9 cellular contexts compared by ENCODE assay signal in the genomic region with DNA sequence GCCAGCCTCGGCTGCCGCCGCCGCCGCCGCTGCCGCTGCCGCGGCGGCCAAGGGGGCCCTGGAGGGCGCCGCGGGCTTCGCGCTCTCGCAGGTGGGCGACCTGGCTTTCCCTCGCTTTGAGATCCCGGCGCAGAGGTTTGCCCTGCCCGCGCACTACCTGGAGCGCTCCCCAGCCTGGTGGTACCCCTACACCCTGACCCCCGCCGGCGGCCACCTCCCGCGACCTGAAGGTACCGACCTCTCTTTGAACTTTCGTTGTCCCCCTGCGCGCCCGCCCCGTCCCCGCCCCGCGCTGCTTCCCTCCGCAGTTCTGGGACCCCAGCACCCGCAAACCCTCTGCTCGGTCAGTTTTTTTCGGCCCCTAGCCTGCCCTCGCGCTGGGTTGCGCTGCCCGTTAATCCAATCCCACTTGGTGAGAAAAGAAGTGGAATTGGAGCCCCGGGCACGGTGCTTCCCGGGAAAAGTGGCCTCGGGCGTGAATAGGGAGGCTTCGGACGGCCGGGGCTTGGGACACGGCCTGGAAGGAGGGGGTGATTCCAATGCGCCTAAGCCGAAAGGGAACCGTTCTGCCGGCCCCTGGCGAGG. TPM values are rescaled to one million over a fixed set of nuclear protein-coding genes. Genes with fewer than 3 reads are reported as not detected.
DNase-seq lines count a peak whose midpoint lies in the region; ATAC-seq and TF ChIP-seq lines count a peak whose summit lies in the region.
"Had no signal": no experiment of that assay in that cellular context is flagged by ENCODE, and none has a peak within 500 bp of the region (broad histone marks: within the 10 kb centered on the region; RNA-seq: fewer than 3 reads in every experiment).

No MANE protein-coding gene starts in this region.

- no peak overlapping the region for H3K27ac Mint-ChIP-seq in activated naive CD8-positive, alpha-beta T cell treated with anti-CD3 and anti-CD28 coated beads, Interleukin-2, amount 50 U/mL, for 24 hours
- no peak overlapping the region for H3K27ac Mint-ChIP-seq in neural crest cell (ENCODE audit: unreplicated experiment)

- H4K20me1 ChIP-seq in BLaER1 treated with 17β-estradiol and CSF1 and Interleukin-3, amounts not matched to agents 10 nM and 100 nM = peaks cover 0 to 84% (median 56%) of the 10 kb centered on the region in 11 experiments; a peak in 19 of 22 replicates

- no peaks in the 10 kb centered on the region for H3K36me3 Mint-ChIP-seq in activated naive CD8-positive, alpha-beta T cell treated with anti-CD3 and anti-CD28 coated beads, Interleukin-2, amount 50 U/mL, for 24 hours (ENCODE audit: low read depth)
- no peaks in the 10 kb centered on the region for H3K36me3 Mint-ChIP-seq in neural crest cell (ENCODE audit: low read depth)

- no peak for ATAC-seq in activated naive CD8-positive, alpha-beta T cell treated with anti-CD3 and anti-CD28 coated beads, Interleukin-2, amount 50 U/mL, for 24 hours
- ATAC-seq in HG03432 (IDR thresholded peaks at IDR 0.05; ENCODE audit: unreplicated experiment) (no peak), HG03196 (IDR thresholded peaks at IDR 0.05; ENCODE audit: unreplicated experiment) (no peak), HG03045 (IDR thresholded peaks at IDR 0.05; ENCODE audit: unreplicated experiment) (no peak), GM21367 (IDR thresholded peaks at IDR 0.05; ENCODE audit: unreplicated experiment) (no peak)
- ATAC-seq: sciatic nerve had no signal

- H3K27me3 ChIP-seq in BLaER1 treated with 17β-estradiol and CSF1 and Interleukin-3, amounts not matched to agents 10 nM and 100 nM = peaks cover 100% of the 10 kb centered on the region in 11 experiments

- in situ Hi-C loops in GM13976 (cut with MboI; ENCODE audit: low sequenced_read_pairs, unreplicated experiment) = no loop called here

- H3K9me3 ChIP-seq in BLaER1 treated with 17β-estradiol and CSF1 and Interleukin-3, amounts not matched to agents 10 nM and 100 nM (replicated peaks in 1 of 11) = peaks cover 0 to 24% (median 12%) of the 10 kb centered on the region in 11 experiments; a peak in 17 of 22 replicates

- peak overlapping the region; percentile 73 for H3K4me3 Mint-ChIP-seq in activated naive CD8-positive, alpha-beta T cell treated with anti-CD3 and anti-CD28 coated beads, Interleukin-2, amount 50 U/mL, for 24 hours
- H3K4me3 Mint-ChIP-seq in neural crest cell = peak overlapping the region; percentile 74

- H3K27me3 Mint-ChIP-seq in activated naive CD8-positive, alpha-beta T cell treated with anti-CD3 and anti-CD28 coated beads, Interleukin-2, amount 50 U/mL, for 24 hours = peaks cover 83% of the 10 kb centered on the region
- peaks cover 96% of the 10 kb centered on the region for H3K27me3 Mint-ChIP-seq in neural crest cell (ENCODE audit: low read depth)

- peak overlapping the region; percentile 51 to 72 (median 57); a peak in 16 of 20 replicates for H3K4me3 ChIP-seq in BLaER1 treated with 17β-estradiol and CSF1 and Interleukin-3, amounts not matched to agents 10 nM and 100 nM

- no peaks in the 10 kb centered on the region for H3K9me3 Mint-ChIP-seq in activated naive CD8-positive, alpha-beta T cell treated with anti-CD3 and anti-CD28 coated beads, Interleukin-2, amount 50 U/mL, for 24 hours
- H3K9me3 Mint-ChIP-seq in neural crest cell = no peaks in the 10 kb centered on the region

- no peak for TF ChIP-seq CTCF in GM13976 (IDR thresholded peaks at IDR 0.05; ENCODE audit: borderline replicate concordance, control extremely low read depth, extremely low read depth, insufficient read depth, missing control alignments)
- no peak for TF ChIP-seq CTCF in neural crest cell (conservative IDR thresholded peaks at IDR 0.05)

- DNase-seq in GM13976 (ENCODE audit: low spot score) (peak; percentile 51), neural crest cell (ENCODE audit: low read depth, low spot score) (no peak)
- DNase-seq in activated naive CD8-positive, alpha-beta T cell treated with anti-CD3 and anti-CD28 coated beads, Interleukin-2, amount 50 U/mL, for 24 hours = no peak

- H3K9ac ChIP-seq in BLaER1 treated with 17β-estradiol and CSF1 and Interleukin-3, amounts not matched to agents 10 nM and 100 nM = peak overlapping the region in 1 of 11 experiments; percentile 46; a peak in 1 of 22 replicates

- peaks cover 33% of the 10 kb centered on the region for H3K4me1 Mint-ChIP-seq in activated naive CD8-positive, alpha-beta T cell treated with anti-CD3 and anti-CD28 coated beads, Interleukin-2, amount 50 U/mL, for 24 hours
- peaks cover 41% of the 10 kb centered on the region for H3K4me1 Mint-ChIP-seq in neural crest cell

- peak overlapping the region; percentile 78 to 95 (median 87) for H3K4me2 ChIP-seq in BLaER1 treated with 17β-estradiol and CSF1 and Interleukin-3, amounts not matched to agents 10 nM and 100 nM

- no peaks in the 10 kb centered on the region for H3K36me3 ChIP-seq in BLaER1 treated with 17β-estradiol and CSF1 and Interleukin-3, amounts not matched to agents 10 nM and 100 nM

- peaks cover 26 to 58% (median 48%) of the 10 kb centered on the region in 10 experiments for H3K4me1 ChIP-seq in BLaER1 treated with 17β-estradiol and CSF1 and Interleukin-3, amounts not matched to agents 10 nM and 100 nM

- no peak overlapping the region for H3K27ac ChIP-seq in BLaER1 treated with 17β-estradiol and CSF1 and Interleukin-3, amounts not matched to agents 10 nM and 100 nM

RNA-seq across cellular contexts. Expression of gene HMX3, which starts 0.5 kb away (rescaled TPM):
- not detected in 2 replicates for total RNA-seq in neural crest cell
- total RNA-seq: sciatic nerve had no signal

RNA-seq across cellular contexts. Expression of gene HMX2, which starts 11.6 kb away (rescaled TPM):
- not detected in 2 replicates for total RNA-seq in neural crest cell
- total RNA-seq: sciatic nerve had no signal

RNA-seq across cellular contexts. Expression of gene BUB3, which starts 17.9 kb away (rescaled TPM):
- total RNA-seq in neural crest cell = 171 and 182 TPM in 2 replicates
